In the genomic region with DNA sequence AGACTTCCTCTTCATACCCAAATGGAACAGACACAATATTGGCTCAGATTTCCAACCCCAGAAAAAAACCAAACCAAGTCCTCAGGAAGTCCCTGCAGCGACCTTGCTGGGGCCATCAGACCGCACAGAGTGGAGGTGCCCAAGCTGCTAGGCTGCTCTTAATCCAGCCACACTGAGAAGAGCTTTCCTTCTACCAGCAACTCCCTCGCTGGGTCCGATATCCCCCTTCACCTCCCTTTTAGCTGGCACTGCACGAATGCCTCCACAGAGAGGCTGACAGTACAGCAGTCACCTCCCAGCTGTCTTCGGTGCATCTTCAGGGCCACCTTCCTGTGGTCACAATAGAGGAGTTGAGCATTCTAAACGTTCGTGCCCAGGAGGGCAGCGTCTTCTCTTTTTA, we compare ENCODE assay signal across 11 cellular contexts. TPM values are rescaled to one million over a fixed set of nuclear protein-coding genes. Genes with fewer than 3 reads are reported as not detected.
DNase-seq lines count a peak whose midpoint lies in the region; ATAC-seq, FAIRE-seq and TF ChIP-seq lines count a peak whose summit lies in the region.
"Had no signal": no experiment of that assay in that cellular context is flagged by ENCODE, and none has a peak within 500 bp of the region (broad histone marks: within the 10 kb centered on the region; RNA-seq: fewer than 3 reads in every experiment).

No MANE protein-coding gene starts in this region.

- no peaks in the 10 kb centered on the region for H4K20me1 ChIP-seq in SK-N-SH (ENCODE audit: insufficient read depth)
- H4K20me1 ChIP-seq in endothelial cell of umbilical vein (replicated peaks; ENCODE audit: control insufficient read depth, extremely low read depth, insufficient read depth, low read length): no peaks in the 10 kb centered on the region

- TF ChIP-seq POLR2A in Peyer's patch (IDR thresholded peaks at IDR 0.05): no peak
- no peak for TF ChIP-seq POLR2A in endothelial cell of umbilical vein (IDR thresholded peaks at IDR 0.05; ENCODE audit: low read depth, low read length)

- no peak overlapping the region for H2AFZ ChIP-seq in SK-N-SH (ENCODE audit: low read depth)
- peak overlapping the region; percentile 0 for H2AFZ ChIP-seq in endothelial cell of umbilical vein (ENCODE audit: low read depth, low read length)

- TF ChIP-seq CTCF in SK-N-SH (IDR thresholded peaks at IDR 0.05) (no peak), Peyer's patch (IDR thresholded peaks at IDR 0.05) (no peak), endothelial cell of umbilical vein (IDR thresholded peaks at IDR 0.05; ENCODE audit: extremely low read depth in 1 of 2, insufficient read depth in 1 of 2, low read depth in 1 of 2, low read length in 2 of 2) (no peak)

- POLR2A ChIA-PET in SK-N-SH (lab: Yijun Ruan, JAX) (no interaction called here), endothelial cell of umbilical vein (lab: Charles Lee) (no interaction called here)

- H3K9ac ChIP-seq in SK-N-SH (no peak overlapping the region), endothelial cell of umbilical vein (replicated peaks; ENCODE audit: extremely low read depth, insufficient read depth, low read length) (no peak overlapping the region)

- H3K4me1 ChIP-seq in SK-N-SH (ENCODE audit: control insufficient read depth in 1 of 2, insufficient read depth in 2 of 2, low read depth in 1 of 2, low read length in 1 of 2) (peaks cover 4 to 10% of the 10 kb centered on the region in 2 experiments; a peak in 1 of 4 replicates), Peyer's patch (peaks cover 2 to 54% (median 6%) of the 10 kb centered on the region in 4 donors), endothelial cell of umbilical vein (ENCODE audit: control insufficient read depth, extremely low read depth, insufficient read depth, low read length) (peaks cover 7% of the 10 kb centered on the region)

- ATAC-seq in SK-N-SH treated with all-trans-retinoic acid at 6 μM for 48 hours: peak; percentile 31; the same call in 1 of the 3 replicates
- no peak for ATAC-seq in HG02588 (IDR thresholded peaks at IDR 0.05; ENCODE audit: unreplicated experiment)

- H3K4me3 ChIP-seq in SK-N-SH (ENCODE audit: low read depth in 2 of 2, low read length in 1 of 2): no peak overlapping the region
- H3K4me3 ChIP-seq in Peyer's patch: no peak overlapping the region
- H3K4me3 ChIP-seq in endothelial cell of umbilical vein (replicated peaks in 1 of 3; ENCODE audit: insufficient read depth in 1 of 3, low read depth in 1 of 3, low read length in 3 of 3): no peak overlapping the region
- H3K4me3 ChIP-seq in skin epidermis: no peak overlapping the region
- H3K4me3 ChIP-seq: prostate gland had no signal

- TF ChIP-seq EP300 in SK-N-SH (IDR thresholded peaks at IDR 0.05; ENCODE audit: borderline replicate concordance in 1 of 2, low read depth in 1 of 2, low read length in 1 of 2): no peak

- intact Hi-C loops in endothelial cell of umbilical vein (cut with micrococcal nuclease): no loop called here

- BruUV-seq in endothelial cell of umbilical vein (replicated peaks; lab: Mats Ljungman, UMichigan): no TSS peak

- no peaks in the 10 kb centered on the region for H3F3A ChIP-seq in SK-N-SH (replicated peaks; ENCODE audit: insufficient read depth)

- no peaks in the 10 kb centered on the region for H3K9me2 ChIP-seq in SK-N-SH

- in situ Hi-C loops in G401 (cut with HindIII; ENCODE audit: low sequenced_read_pairs): no loop called here

- H3K36me3 ChIP-seq in SK-N-SH (replicated peaks in 1 of 2; ENCODE audit: control insufficient read depth in 1 of 2, insufficient read depth in 2 of 2, low read length in 1 of 2) (peaks cover 0 to 3% of the 10 kb centered on the region in 2 experiments), Peyer's patch (peaks cover 0 to 17% (median 0%) of the 10 kb centered on the region in 3 donors), endothelial cell of umbilical vein (ENCODE audit: control insufficient read depth in 2 of 2, extremely low read depth in 1 of 2, insufficient read depth in 2 of 2, low read length in 2 of 2) (no peaks in the 10 kb centered on the region)
- H3K36me3 ChIP-seq: prostate gland had no signal

- peak overlapping the region in 1 of 2 experiments; percentile 18; a peak in 2 of 4 replicates for H3K27ac ChIP-seq in SK-N-SH (ENCODE audit: low read depth in 2 of 2, low read length in 1 of 2)
- H3K27ac ChIP-seq in Peyer's patch: peak overlapping the region; percentile 9 to 60 (median 27)
- no peak overlapping the region for H3K27ac ChIP-seq in endothelial cell of umbilical vein (ENCODE audit: insufficient read depth, low read depth, low read length)
- H3K27ac ChIP-seq in skin epidermis: peak overlapping the region in 13 of 21 experiments; percentile 2 to 79 (median 50)
- H3K27ac ChIP-seq: prostate gland had no signal

- no peaks in the 10 kb centered on the region for H3K27me3 ChIP-seq in SK-N-SH (ENCODE audit: insufficient read depth)
- H3K27me3 ChIP-seq in Peyer's patch: no peaks in the 10 kb centered on the region
- no peaks in the 10 kb centered on the region for H3K27me3 ChIP-seq in endothelial cell of umbilical vein (ENCODE audit: control insufficient read depth in 2 of 2, insufficient read depth in 2 of 2, low read length in 2 of 2)

- H3K79me2 ChIP-seq in SK-N-SH (ENCODE audit: insufficient read depth) (peaks cover 21% of the 10 kb centered on the region), endothelial cell of umbilical vein (ENCODE audit: control insufficient read depth, insufficient read depth, low read length) (peaks cover 3% of the 10 kb centered on the region)

- DNase-seq in SK-N-SH (no peak), Peyer's patch (no peak), endothelial cell of umbilical vein (ENCODE audit: low read depth, low spot score) (peak; percentile 26), G401 (ENCODE audit: low spot score) (no peak), glomerular visceral epithelial cell (ENCODE audit: extremely low spot score) (no peak)
- DNase-seq: 8988T, NCI-H82 had no signal

- CTCF ChIA-PET in SK-N-SH (lab: Yijun Ruan, JAX): no interaction called here
- CTCF ChIA-PET in endothelial cell of umbilical vein (lab: Charles Lee): interaction anchor here (1.0 to 1.9 kb wide), 3 partner anchors 30 to 117 kb away, joined by 4 to 9 read pairs (median 4); no protein-coding TSS in a partner anchor

- H3K9me3 ChIP-seq in SK-N-SH (no peaks in the 10 kb centered on the region), Peyer's patch (no peaks in the 10 kb centered on the region), endothelial cell of umbilical vein (replicated peaks; ENCODE audit: control insufficient read depth, insufficient read depth, low read length) (no peaks in the 10 kb centered on the region)
- H3K9me3 ChIP-seq: prostate gland had no signal

- peak; percentile 75 for FAIRE-seq in endothelial cell of umbilical vein (lab: Jason Lieb, UNC)

- 90% methylated on average over 9 of the region's 9 CpGs for WGBS in SK-N-SH (ENCODE audit: low lambda C conversion rate)

- no peaks in the 10 kb centered on the region for H3K9me1 ChIP-seq in endothelial cell of umbilical vein (replicated peaks; ENCODE audit: control insufficient read depth, extremely low read depth, insufficient read depth, low read length)

- no peak for TF ChIP-seq RAD21 in SK-N-SH (IDR thresholded peaks at IDR 0.05; ENCODE audit: low read length)

- H3K4me2 ChIP-seq in SK-N-SH (no peak overlapping the region), endothelial cell of umbilical vein (ENCODE audit: insufficient read depth, low read length) (no peak overlapping the region)

- dilution Hi-C loops in endothelial cell of umbilical vein (cut with MboI; ENCODE audit: extremely low pct_ligation_motif_present, low sequenced_read_pairs): no loop called here

TF ChIP-seq in SK-N-SH treated with all-trans-retinoic acid at 6 μM for 48 hours, 23 proteins besides CTCF, POLR2A, EP300 and RAD21:
- TF ChIP-seq ZFP30 (CRISPR knock-in tag; IDR thresholded peaks at IDR 0.05): no peak
- no peak for TF ChIP-seq ZNF8 (CRISPR knock-in tag; IDR thresholded peaks at IDR 0.05)
- TF ChIP-seq ISL1 (CRISPR knock-in tag; IDR thresholded peaks at IDR 0.05): no peak

TF ChIP-seq in SK-N-SH, 30 proteins besides CTCF, POLR2A, EP300 and RAD21 (continues in another document):
- TF ChIP-seq POLR2AphosphoS5 (IDR thresholded peaks at IDR 0.05; ENCODE audit: low read depth, low read length): no peak

TF ChIP-seq in endothelial cell of umbilical vein, 7 proteins besides CTCF, POLR2A, EP300 and RAD21 (continues in another document):
- TF ChIP-seq JUN (IDR thresholded peaks at IDR 0.05; ENCODE audit: borderline replicate concordance, insufficient read depth, insufficient read length, low read depth): no peak
- no peak for TF ChIP-seq MYC (IDR thresholded peaks at IDR 0.05; ENCODE audit: low read depth, low read length)
- TF ChIP-seq FOS (IDR thresholded peaks at IDR 0.05; ENCODE audit: borderline replicate concordance, insufficient read depth, low read length): no peak

RNA-seq across cellular contexts. Expression of gene NAIF1, which starts 5.8 kb away (rescaled TPM):
- polyA plus RNA-seq in SK-N-SH (2012; rRNA removed): 14.6 and 14.8 TPM in 2 replicates
- 10.0 and 12.9 TPM in 2 replicates for polyA plus RNA-seq in SK-N-SH (2012; cell fraction: cytosol; rRNA removed)
- polyA plus RNA-seq in SK-N-SH (2012; cell fraction: nucleus; rRNA removed): 7.9 and 8.3 TPM in 2 replicates
- 10 to 100 TPM in 2 of 4 donors, 1 to 10 TPM in 2; 7.4 to 26.1 (median 11.8) TPM for total RNA-seq in Peyer's patch
- total RNA-seq in endothelial cell of umbilical vein: 8.2 and 9.7 TPM in 2 replicates
- 9.7 and 10.1 TPM in 2 replicates for polyA plus RNA-seq in endothelial cell of umbilical vein
- 9.4 and 9.5 TPM in 2 replicates for polyA plus RNA-seq in endothelial cell of umbilical vein (2011; cell fraction: cytosol; rRNA removed)
- polyA plus RNA-seq in endothelial cell of umbilical vein (2011; cell fraction: nucleus; rRNA removed): 4.4 and 4.6 TPM in 2 replicates
- 6.4 and 9.3 TPM in 2 replicates for polyA plus RNA-seq in endothelial cell of umbilical vein (2012)
- polyA minus RNA-seq in endothelial cell of umbilical vein: 7.5 and 9.8 TPM in 2 replicates
- 19.3 TPM for polyA minus RNA-seq in endothelial cell of umbilical vein (2011; cell fraction: cytosol; rRNA and poly(A)+ RNA removed)
- polyA minus RNA-seq in endothelial cell of umbilical vein (2011; cell fraction: nucleus; rRNA and poly(A)+ RNA removed): 2.0 and 3.7 TPM in 2 replicates
- total RNA-seq in G401 (2014; rRNA removed; shearing (Covaris generic)): 5.4 and 6.6 TPM in 2 replicates

RNA-seq across cellular contexts. Expression of gene SLC25A25, which starts 6.7 kb away (rescaled TPM):
- polyA plus RNA-seq in SK-N-SH (2012; rRNA removed) (12.1 and 12.3 TPM in 2 replicates), endothelial cell of umbilical vein (14.2 and 18.1 TPM in 2 replicates)
- polyA plus RNA-seq in SK-N-SH (2012; cell fraction: cytosol; rRNA removed): 7.5 and 10.3 TPM in 2 replicates
- polyA plus RNA-seq in SK-N-SH (2012; cell fraction: nucleus; rRNA removed): 19.6 and 24.1 TPM in 2 replicates
- total RNA-seq in Peyer's patch (10 to 100 TPM; 18.2 to 44.1 (median 28.2) TPM), endothelial cell of umbilical vein (20.1 and 20.2 TPM in 2 replicates)
- polyA plus RNA-seq in endothelial cell of umbilical vein (2011; cell fraction: cytosol; rRNA removed): 17.3 and 21.7 TPM in 2 replicates
- polyA plus RNA-seq in endothelial cell of umbilical vein (2011; cell fraction: nucleus; rRNA removed): 54.4 and 63.0 TPM in 2 replicates
- polyA plus RNA-seq in endothelial cell of umbilical vein (2012): 11.9 and 22.6 TPM in 2 replicates
- polyA minus RNA-seq in endothelial cell of umbilical vein: 16.6 and 17.6 TPM in 2 replicates
- polyA minus RNA-seq in endothelial cell of umbilical vein (2011; cell fraction: cytosol; rRNA and poly(A)+ RNA removed): 20.1 TPM
- 24.4 and 32.2 TPM in 2 replicates for polyA minus RNA-seq in endothelial cell of umbilical vein (2011; cell fraction: nucleus; rRNA and poly(A)+ RNA removed)
- total RNA-seq in G401 (2014; rRNA removed; shearing (Covaris generic)): 25.5 and 29.0 TPM in 2 replicates
